In the genomic region with DNA sequence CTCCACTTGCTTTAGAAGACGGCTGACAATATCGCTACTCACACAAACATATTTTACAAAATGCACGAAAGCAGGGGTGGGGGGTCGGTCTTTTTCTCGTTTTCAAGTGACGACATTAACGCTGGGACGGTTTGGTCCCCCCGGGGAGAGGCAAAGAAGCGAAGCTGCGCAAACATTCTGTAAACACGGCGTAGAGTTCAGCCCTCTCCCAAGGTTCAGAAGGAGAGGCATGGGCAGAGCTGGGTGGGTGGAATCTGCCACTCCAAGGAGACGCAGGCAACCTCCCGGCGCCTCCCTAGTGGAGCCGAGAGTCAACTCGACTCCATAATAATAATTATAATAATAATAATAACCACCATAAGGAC, we compare ENCODE assay signal across 14 cellular contexts. TPM values are rescaled to one million over a fixed set of nuclear protein-coding genes. Genes with fewer than 3 reads are reported as not detected.
DNase-seq lines count a peak whose midpoint lies in the region; ATAC-seq lines count a peak whose summit lies in the region.
"Had no signal": no experiment of that assay in that cellular context is flagged by ENCODE, and none has a peak within 500 bp of the region (broad histone marks: within the 10 kb centered on the region; RNA-seq: fewer than 3 reads in every experiment).

No MANE protein-coding gene starts in this region.

- H3K4me3 ChIP-seq in iPS-15b (ENCODE audit: low read depth, low read length), result peak overlapping the region; percentile 26

- H3K4me1 ChIP-seq in iPS-15b (ENCODE audit: control insufficient read depth, insufficient read depth, low read length), result peaks cover 10% of the 10 kb centered on the region

- peak overlapping the region; percentile 95 for H3K27ac ChIP-seq in substantia nigra (ENCODE audit: low read depth, low read length, poor library complexity, severe bottlenecking)

- H3K4me1 Mint-ChIP-seq in activated naive CD4-positive, alpha-beta T cell treated with anti-CD3 and anti-CD28 coated beads, Interleukin-2, amount 10 ng/mL, durations not matched to agents 7 days and 5 days, result peaks cover 50% of the 10 kb centered on the region
- H3K4me1 Mint-ChIP-seq in activated T-cell treated with anti-CD3 and anti-CD28 coated beads, Interleukin-2, amount 50 U/mL, for 72 hours (ENCODE audit: low read depth), result peaks cover 52% of the 10 kb centered on the region

- H3K27me3 ChIP-seq in iPS-15b (ENCODE audit: control insufficient read depth, insufficient read depth, low read length), result peaks cover 76% of the 10 kb centered on the region

- peaks cover 10% of the 10 kb centered on the region for H3K36me3 Mint-ChIP-seq in activated naive CD4-positive, alpha-beta T cell treated with anti-CD3 and anti-CD28 coated beads, Interleukin-2, amount 10 ng/mL, durations not matched to agents 7 days and 5 days
- peaks cover 0 to 4% of the 10 kb centered on the region in 2 donors for H3K36me3 Mint-ChIP-seq in activated T-cell treated with anti-CD3 and anti-CD28 coated beads, Interleukin-2, amount 50 U/mL, for 72 hours (ENCODE audit: insufficient read depth in 2 of 2)

- H3K9me3 ChIP-seq in iPS-15b (ENCODE audit: control insufficient read depth, insufficient read depth, low read length), result no peaks in the 10 kb centered on the region

- H3K36me3 ChIP-seq in iPS-15b (ENCODE audit: control insufficient read depth, insufficient read depth, low read length), result no peaks in the 10 kb centered on the region

- ATAC-seq in activated T-cell treated with anti-CD3 and anti-CD28 coated beads, Interleukin-2, amount 50 U/mL, for 72 hours (replicated peaks in 1 of 2), result no peak
- ATAC-seq in GM18502 (IDR thresholded peaks at IDR 0.05; ENCODE audit: poor library complexity, unreplicated experiment) (no peak), HG03139 (IDR thresholded peaks at IDR 0.05; ENCODE audit: unreplicated experiment) (no peak)

- no peak overlapping the region for H3K27ac Mint-ChIP-seq in activated naive CD4-positive, alpha-beta T cell treated with anti-CD3 and anti-CD28 coated beads, Interleukin-2, amount 10 ng/mL, durations not matched to agents 7 days and 5 days
- H3K27ac Mint-ChIP-seq in activated T-cell treated with anti-CD3 and anti-CD28 coated beads, Interleukin-2, amount 50 U/mL, for 72 hours, result no peak overlapping the region

- peaks cover 1% of the 10 kb centered on the region for H3K9me3 Mint-ChIP-seq in activated naive CD4-positive, alpha-beta T cell treated with anti-CD3 and anti-CD28 coated beads, Interleukin-2, amount 10 ng/mL, durations not matched to agents 7 days and 5 days
- no peaks in the 10 kb centered on the region for H3K9me3 Mint-ChIP-seq in activated T-cell treated with anti-CD3 and anti-CD28 coated beads, Interleukin-2, amount 50 U/mL, for 72 hours

- DNase-seq in activated naive CD4-positive, alpha-beta T cell treated with anti-CD3 and anti-CD28 coated beads, Interleukin-2, amount 10 ng/mL, durations not matched to agents 7 days and 5 days, result no peak
- DNase-seq in activated naive CD4-positive, alpha-beta T cell treated with Interleukin-2 at 50 U/mL for 16 hours, result no peak
- no peak for DNase-seq in activated T-cell treated with anti-CD3 and anti-CD28 coated beads, Interleukin-2, amount 50 U/mL, for 72 hours
- DNase-seq in substantia nigra (lab: John Stamatoyannopoulos, UW), result peak in 6 of 49 donors; percentile 41 to 71 (median 56)
- no peak for DNase-seq in UCSD-AML1 (lab: John Stamatoyannopoulos, UW; ENCODE audit: unreplicated experiment)
- DNase-seq: dermis blood vessel endothelial cell, DND-41, Karpas-422, NCI-H510A had no signal

- H3K27me3 Mint-ChIP-seq in activated naive CD4-positive, alpha-beta T cell treated with anti-CD3 and anti-CD28 coated beads, Interleukin-2, amount 10 ng/mL, durations not matched to agents 7 days and 5 days, result peaks cover 100% of the 10 kb centered on the region
- H3K27me3 Mint-ChIP-seq in activated T-cell treated with anti-CD3 and anti-CD28 coated beads, Interleukin-2, amount 50 U/mL, for 72 hours (ENCODE audit: low read depth), result peaks cover 68% of the 10 kb centered on the region

- H3K4me3 Mint-ChIP-seq in activated naive CD4-positive, alpha-beta T cell treated with anti-CD3 and anti-CD28 coated beads, Interleukin-2, amount 10 ng/mL, durations not matched to agents 7 days and 5 days, result peak overlapping the region; percentile 38
- peak overlapping the region; percentile 78 to 79 for H3K4me3 Mint-ChIP-seq in activated T-cell treated with anti-CD3 and anti-CD28 coated beads, Interleukin-2, amount 50 U/mL, for 72 hours

- CTCF ChIA-PET in activated naive CD4-positive, alpha-beta T cell treated with anti-CD3 and anti-CD28 coated beads, Interleukin-2, amount 10 ng/mL, durations not matched to agents 7 days and 5 days (lab: Charles Lee), result no interaction called here

- no peak overlapping the region for H3K9ac ChIP-seq in iPS-15b (ENCODE audit: low read depth, low read length)

RNA-seq across cellular contexts. Expression of a gene that starts 2.4 kb away (rescaled TPM):
- not detected for total RNA-seq in activated T-cell treated with anti-CD3 and anti-CD28 coated beads, Interleukin-2, amount 50 U/mL, for 72 hours
- total RNA-seq: dermis blood vessel endothelial cell, mesenteric fat pad, RPMI7951 had no signal
